ENCODE assay signal across 1 cellular context in the genomic region with DNA sequence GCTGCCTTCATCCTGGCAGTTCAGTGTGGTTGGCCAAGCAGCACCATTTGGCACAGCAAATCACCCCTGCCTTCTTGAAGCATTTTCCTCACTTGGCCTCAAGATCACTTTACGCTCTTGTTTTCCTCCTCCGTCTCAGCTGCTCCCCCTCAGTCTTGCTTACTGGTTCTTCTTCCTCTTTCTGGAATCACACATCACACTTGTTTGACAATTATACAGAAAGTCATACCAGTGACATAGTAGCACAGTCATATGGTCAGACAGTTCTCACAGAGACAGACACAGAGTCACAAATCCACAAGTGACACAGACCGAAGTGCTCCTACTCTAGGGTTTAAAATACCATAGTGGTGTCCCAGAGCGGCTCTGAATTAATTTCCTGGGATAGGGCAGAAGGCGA.
TF ChIP-seq lines count a peak whose summit lies in the region.

No MANE protein-coding gene starts in this region.

TF ChIP-seq in GM23338, 12 proteins besides CTCF, POLR2A, EP300 and RAD21 (continued from another document):
- TF ChIP-seq EZH2phosphoT487 (IDR thresholded peaks at IDR 0.05; ENCODE audit: unreplicated experiment) (no peak), CREB1 (CRISPR knock-in tag; IDR thresholded peaks at IDR 0.05; ENCODE audit: low read depth) (no peak)
